Comparison of ENCODE assay signal across 1 cellular context in the genomic region with DNA sequence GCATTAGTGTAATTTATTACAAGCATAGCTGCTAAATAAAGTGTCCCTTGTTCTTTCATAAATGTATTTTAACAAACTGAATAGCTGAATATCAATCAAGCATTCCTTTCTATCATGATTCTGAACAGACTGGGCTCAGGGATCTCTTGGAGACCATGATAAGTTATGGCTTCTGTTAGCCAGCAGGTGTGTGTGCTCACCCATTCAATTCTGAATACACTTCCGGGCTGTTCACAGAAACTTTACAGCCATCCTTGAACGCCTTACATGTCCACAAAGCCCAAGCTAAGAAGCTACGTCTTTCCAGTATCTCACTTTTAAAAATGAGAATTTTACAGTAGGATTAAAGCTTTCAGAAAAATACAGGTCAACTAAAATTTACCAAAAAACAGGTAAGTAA.
TF ChIP-seq lines count a peak whose summit lies in the region.

No MANE protein-coding gene starts in this region.

TF ChIP-seq in SK-N-SH, 30 proteins besides CTCF, POLR2A, EP300 and RAD21 (continued from another document):
- TF ChIP-seq REST (IDR thresholded peaks at IDR 0.05; ENCODE audit: low read depth, low read length) (no peak), USF2 (IDR thresholded peaks at IDR 0.05; ENCODE audit: borderline replicate concordance, low read depth, low read length) (no peak), YY1 (IDR thresholded peaks at IDR 0.05; ENCODE audit: low read depth) (no peak)
